1 cellular context compared by ENCODE assay signal in the genomic region with DNA sequence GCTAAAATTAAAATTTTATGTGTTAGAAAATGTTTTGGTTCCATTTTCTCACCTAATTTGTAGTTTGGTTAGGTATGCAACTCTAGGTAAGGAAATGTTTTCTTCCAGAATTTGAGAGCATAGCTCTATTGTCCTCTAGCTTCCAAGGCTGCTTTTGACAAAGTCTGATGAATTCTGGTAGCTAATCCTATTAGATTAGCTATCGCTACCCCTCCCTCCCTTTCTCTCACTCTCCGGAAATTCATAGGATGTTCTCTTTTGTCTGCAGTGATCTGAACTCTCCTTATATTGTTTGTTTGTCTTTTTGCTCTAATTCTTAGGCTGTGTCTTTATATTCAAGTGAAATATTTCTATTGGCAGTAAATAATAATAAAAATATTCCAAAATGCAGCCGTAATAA.
TF ChIP-seq lines count a peak whose summit lies in the region.

No MANE protein-coding gene starts in this region.

TF ChIP-seq in GM23338, 12 proteins besides CTCF, POLR2A, EP300 and RAD21 (continued from another document):
- TF ChIP-seq, protein P1, sequence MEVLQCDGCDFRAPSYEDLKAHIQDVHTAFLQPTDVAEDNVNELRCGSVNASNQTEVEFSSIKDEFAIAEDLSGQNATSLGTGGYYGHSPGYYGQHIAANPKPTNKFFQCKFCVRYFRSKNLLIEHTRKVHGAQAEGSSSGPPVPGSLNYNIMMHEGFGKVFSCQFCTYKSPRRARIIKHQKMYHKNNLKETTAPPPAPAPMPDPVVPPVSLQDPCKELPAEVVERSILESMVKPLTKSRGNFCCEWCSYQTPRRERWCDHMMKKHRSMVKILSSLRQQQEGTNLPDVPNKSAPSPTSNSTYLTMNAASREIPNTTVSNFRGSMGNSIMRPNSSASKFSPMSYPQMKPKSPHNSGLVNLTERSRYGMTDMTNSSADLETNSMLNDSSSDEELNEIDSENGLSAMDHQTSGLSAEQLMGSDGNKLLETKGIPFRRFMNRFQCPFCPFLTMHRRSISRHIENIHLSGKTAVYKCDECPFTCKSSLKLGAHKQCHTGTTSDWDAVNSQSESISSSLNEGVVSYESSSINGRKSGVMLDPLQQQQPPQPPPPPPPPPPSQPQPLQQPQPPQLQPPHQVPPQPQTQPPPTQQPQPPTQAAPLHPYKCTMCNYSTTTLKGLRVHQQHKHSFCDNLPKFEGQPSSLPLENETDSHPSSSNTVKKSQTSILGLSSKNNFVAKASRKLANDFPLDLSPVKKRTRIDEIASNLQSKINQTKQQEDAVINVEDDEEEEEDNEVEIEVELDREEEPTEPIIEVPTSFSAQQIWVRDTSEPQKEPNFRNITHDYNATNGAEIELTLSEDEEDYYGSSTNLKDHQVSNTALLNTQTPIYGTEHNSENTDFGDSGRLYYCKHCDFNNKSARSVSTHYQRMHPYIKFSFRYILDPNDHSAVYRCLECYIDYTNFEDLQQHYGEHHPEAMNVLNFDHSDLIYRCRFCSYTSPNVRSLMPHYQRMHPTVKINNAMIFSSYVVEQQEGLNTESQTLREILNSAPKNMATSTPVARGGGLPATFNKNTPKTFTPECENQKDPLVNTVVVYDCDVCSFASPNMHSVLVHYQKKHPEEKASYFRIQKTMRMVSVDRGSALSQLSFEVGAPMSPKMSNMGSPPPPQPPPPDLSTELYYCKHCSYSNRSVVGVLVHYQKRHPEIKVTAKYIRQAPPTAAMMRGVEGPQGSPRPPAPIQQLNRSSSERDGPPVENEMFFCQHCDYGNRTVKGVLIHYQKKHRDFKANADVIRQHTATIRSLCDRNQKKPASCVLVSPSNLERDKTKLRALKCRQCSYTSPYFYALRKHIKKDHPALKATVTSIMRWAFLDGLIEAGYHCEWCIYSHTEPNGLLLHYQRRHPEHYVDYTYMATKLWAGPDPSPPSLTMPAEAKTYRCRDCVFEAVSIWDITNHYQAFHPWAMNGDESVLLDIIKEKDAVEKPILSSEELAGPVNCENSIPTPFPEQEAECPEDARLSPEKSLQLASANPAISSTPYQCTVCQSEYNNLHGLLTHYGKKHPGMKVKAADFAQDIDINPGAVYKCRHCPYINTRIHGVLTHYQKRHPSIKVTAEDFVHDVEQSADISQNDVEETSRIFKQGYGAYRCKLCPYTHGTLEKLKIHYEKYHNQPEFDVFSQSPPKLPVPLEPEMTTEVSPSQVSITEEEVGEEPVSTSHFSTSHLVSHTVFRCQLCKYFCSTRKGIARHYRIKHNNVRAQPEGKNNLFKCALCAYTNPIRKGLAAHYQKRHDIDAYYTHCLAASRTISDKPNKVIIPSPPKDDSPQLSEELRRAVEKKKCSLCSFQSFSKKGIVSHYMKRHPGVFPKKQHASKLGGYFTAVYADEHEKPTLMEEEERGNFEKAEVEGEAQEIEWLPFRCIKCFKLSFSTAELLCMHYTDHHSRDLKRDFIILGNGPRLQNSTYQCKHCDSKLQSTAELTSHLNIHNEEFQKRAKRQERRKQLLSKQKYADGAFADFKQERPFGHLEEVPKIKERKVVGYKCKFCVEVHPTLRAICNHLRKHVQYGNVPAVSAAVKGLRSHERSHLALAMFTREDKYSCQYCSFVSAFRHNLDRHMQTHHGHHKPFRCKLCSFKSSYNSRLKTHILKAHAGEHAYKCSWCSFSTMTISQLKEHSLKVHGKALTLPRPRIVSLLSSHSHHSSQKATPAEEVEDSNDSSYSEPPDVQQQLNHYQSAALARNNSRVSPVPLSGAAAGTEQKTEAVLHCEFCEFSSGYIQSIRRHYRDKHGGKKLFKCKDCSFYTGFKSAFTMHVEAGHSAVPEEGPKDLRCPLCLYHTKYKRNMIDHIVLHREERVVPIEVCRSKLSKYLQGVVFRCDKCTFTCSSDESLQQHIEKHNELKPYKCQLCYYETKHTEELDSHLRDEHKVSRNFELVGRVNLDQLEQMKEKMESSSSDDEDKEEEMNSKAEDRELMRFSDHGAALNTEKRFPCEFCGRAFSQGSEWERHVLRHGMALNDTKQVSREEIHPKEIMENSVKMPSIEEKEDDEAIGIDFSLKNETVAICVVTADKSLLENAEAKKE (CRISPR knock-in tag; IDR thresholded peaks at IDR 0.05): no peak
- TF ChIP-seq, protein P2, sequence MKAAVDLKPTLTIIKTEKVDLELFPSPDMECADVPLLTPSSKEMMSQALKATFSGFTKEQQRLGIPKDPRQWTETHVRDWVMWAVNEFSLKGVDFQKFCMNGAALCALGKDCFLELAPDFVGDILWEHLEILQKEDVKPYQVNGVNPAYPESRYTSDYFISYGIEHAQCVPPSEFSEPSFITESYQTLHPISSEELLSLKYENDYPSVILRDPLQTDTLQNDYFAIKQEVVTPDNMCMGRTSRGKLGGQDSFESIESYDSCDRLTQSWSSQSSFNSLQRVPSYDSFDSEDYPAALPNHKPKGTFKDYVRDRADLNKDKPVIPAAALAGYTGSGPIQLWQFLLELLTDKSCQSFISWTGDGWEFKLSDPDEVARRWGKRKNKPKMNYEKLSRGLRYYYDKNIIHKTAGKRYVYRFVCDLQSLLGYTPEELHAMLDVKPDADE (IDR thresholded peaks at IDR 0.05): no peak
- TF ChIP-seq EZH2 (IDR thresholded peaks at IDR 0.05; ENCODE audit: low read depth, unreplicated experiment) (no peak), ZNF114 (CRISPR knock-in tag; IDR thresholded peaks at IDR 0.05) (no peak), POLR2AphosphoS5 (IDR thresholded peaks at IDR 0.05; ENCODE audit: low read depth) (no peak), EZH2phosphoT487 (IDR thresholded peaks at IDR 0.05; ENCODE audit: unreplicated experiment) (no peak), JUNB (IDR thresholded peaks at IDR 0.05; ENCODE audit: unreplicated experiment) (no peak), STAT1 (IDR thresholded peaks at IDR 0.05; ENCODE audit: unreplicated experiment) (no peak), CREB1 (CRISPR knock-in tag; IDR thresholded peaks at IDR 0.05; ENCODE audit: low read depth) (no peak), ZNF331 (CRISPR knock-in tag; IDR thresholded peaks at IDR 0.05; ENCODE audit: low read depth) (no peak)
- TF ChIP-seq, protein P3, sequence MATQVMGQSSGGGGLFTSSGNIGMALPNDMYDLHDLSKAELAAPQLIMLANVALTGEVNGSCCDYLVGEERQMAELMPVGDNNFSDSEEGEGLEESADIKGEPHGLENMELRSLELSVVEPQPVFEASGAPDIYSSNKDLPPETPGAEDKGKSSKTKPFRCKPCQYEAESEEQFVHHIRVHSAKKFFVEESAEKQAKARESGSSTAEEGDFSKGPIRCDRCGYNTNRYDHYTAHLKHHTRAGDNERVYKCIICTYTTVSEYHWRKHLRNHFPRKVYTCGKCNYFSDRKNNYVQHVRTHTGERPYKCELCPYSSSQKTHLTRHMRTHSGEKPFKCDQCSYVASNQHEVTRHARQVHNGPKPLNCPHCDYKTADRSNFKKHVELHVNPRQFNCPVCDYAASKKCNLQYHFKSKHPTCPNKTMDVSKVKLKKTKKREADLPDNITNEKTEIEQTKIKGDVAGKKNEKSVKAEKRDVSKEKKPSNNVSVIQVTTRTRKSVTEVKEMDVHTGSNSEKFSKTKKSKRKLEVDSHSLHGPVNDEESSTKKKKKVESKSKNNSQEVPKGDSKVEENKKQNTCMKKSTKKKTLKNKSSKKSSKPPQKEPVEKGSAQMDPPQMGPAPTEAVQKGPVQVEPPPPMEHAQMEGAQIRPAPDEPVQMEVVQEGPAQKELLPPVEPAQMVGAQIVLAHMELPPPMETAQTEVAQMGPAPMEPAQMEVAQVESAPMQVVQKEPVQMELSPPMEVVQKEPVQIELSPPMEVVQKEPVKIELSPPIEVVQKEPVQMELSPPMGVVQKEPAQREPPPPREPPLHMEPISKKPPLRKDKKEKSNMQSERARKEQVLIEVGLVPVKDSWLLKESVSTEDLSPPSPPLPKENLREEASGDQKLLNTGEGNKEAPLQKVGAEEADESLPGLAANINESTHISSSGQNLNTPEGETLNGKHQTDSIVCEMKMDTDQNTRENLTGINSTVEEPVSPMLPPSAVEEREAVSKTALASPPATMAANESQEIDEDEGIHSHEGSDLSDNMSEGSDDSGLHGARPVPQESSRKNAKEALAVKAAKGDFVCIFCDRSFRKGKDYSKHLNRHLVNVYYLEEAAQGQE (IDR thresholded peaks at IDR 0.05; ENCODE audit: unreplicated experiment): no peak
